Comparison of ENCODE assay signal across 9 cellular contexts in genomic region chr15:73677146-73677607, GRCh38. TPM values are rescaled to one million over a fixed set of nuclear protein-coding genes. Genes with fewer than 3 reads are reported as not detected.
A peak's percentile ranks its signal among the peaks of the same experiment; 100 is the strongest.
DNase-seq lines count a peak whose midpoint lies in the region; ATAC-seq, FAIRE-seq and TF ChIP-seq lines count a peak whose summit lies in the region.
"Had no signal": no experiment of that assay in that cellular context is flagged by ENCODE, and none has a peak within 500 bp of the region (broad histone marks: within the 10 kb centered on the region; RNA-seq: fewer than 3 reads in every experiment).

No MANE protein-coding gene starts in this region.

- peak; percentile 80 for TF ChIP-seq RAD21 in IMR-90 (IDR thresholded peaks at IDR 0.05; ENCODE audit: low read length)

- no peak overlapping the region for H3K56ac ChIP-seq in IMR-90 (ENCODE audit: extremely low read depth, insufficient read depth, low read length)

- in situ Hi-C loops in IMR-90 (cut with MboI; ENCODE audit: low sequenced_read_pairs): no loop called here

- CTCF ChIA-PET in IMR-90 (lab: Yijun Ruan, JAX): interaction anchor here (0.7 to 2.1 kb wide), 8 partner anchors 9 to 109 kb away, joined by 3 to 8 read pairs (median 4); no protein-coding TSS in a partner anchor

- intact Hi-C loops in IMR-90 (cut with micrococcal nuclease) (loop anchor here (2.0 kb wide), 1 partner anchor 24 kb away; no protein-coding TSS in a partner anchor), body of pancreas (cut with DNase I) (no loop called here), kidney (cut with DNase I) (no loop called here)

- H4K8ac ChIP-seq in IMR-90 (ENCODE audit: low read depth in 2 of 2, low read length in 2 of 2): no peak overlapping the region

- H3K4me3 ChIP-seq in IMR-90 (ENCODE audit: insufficient read depth, low read depth, low read length) (no peak overlapping the region), body of pancreas (no peak overlapping the region), kidney (ENCODE audit: low read length in 2 of 2) (no peak overlapping the region)
- H3K4me3 ChIP-seq: SJSA1 had no signal

- H2AFZ ChIP-seq in IMR-90 (replicated peaks; ENCODE audit: low read length, poor library complexity): peak overlapping the region; percentile 78

- H3K9ac ChIP-seq in IMR-90 (ENCODE audit: low read depth, low read length): no peak overlapping the region
- no peak overlapping the region for H3K9ac ChIP-seq in kidney (ENCODE audit: low read length in 2 of 2)

- no TSS peak for BruUV-seq in IMR-90 (replicated peaks; lab: Mats Ljungman, UMichigan)

- H4K20me1 ChIP-seq in IMR-90 (ENCODE audit: insufficient read depth, low read length): no peaks in the 10 kb centered on the region; the same call in 1 of the 2 replicates

- no peak overlapping the region for H2BK5ac ChIP-seq in IMR-90 (ENCODE audit: low read depth, low read length, poor library complexity, severe bottlenecking)

- H3K14ac ChIP-seq in IMR-90 (replicated peaks; ENCODE audit: low read depth, low read length): no peak overlapping the region

- TF ChIP-seq POLR2A in IMR-90 (IDR thresholded peaks at IDR 0.05; ENCODE audit: low read depth, low read length) (no peak), body of pancreas (IDR thresholded peaks at IDR 0.05) (no peak)

- H3K79me1 ChIP-seq in IMR-90 (ENCODE audit: low read depth in 1 of 2, low read length in 2 of 2): no peaks in the 10 kb centered on the region

- H3K9me3 ChIP-seq in IMR-90 (ENCODE audit: control insufficient read depth, insufficient read depth, low read length): peaks cover 1% of the 10 kb centered on the region; the same call in 1 of the 2 replicates
- H3K9me3 ChIP-seq in body of pancreas: no peaks in the 10 kb centered on the region
- no peaks in the 10 kb centered on the region for H3K9me3 ChIP-seq in kidney (ENCODE audit: control insufficient read depth in 1 of 2, low read length in 2 of 2)
- H3K9me3 ChIP-seq: SJSA1 had no signal

- FAIRE-seq in kidney (lab: Jason Lieb, UNC): no peak

- no peak overlapping the region for H3K27ac ChIP-seq in IMR-90 (ENCODE audit: insufficient read depth, low read length)
- H3K27ac ChIP-seq in body of pancreas: no peak overlapping the region
- H3K27ac ChIP-seq in kidney (ENCODE audit: low read depth in 2 of 2, low read length in 2 of 2): no peak overlapping the region
- H3K27ac ChIP-seq: SJSA1 had no signal

- peak overlapping the region; percentile 57 for H2AK9ac ChIP-seq in IMR-90 (replicated peaks; ENCODE audit: low read depth, low read length, poor library complexity)

- no peak overlapping the region for H4K5ac ChIP-seq in IMR-90 (ENCODE audit: low read depth, low read length)

- POLR2A ChIA-PET in IMR-90 (lab: Charles Lee; ENCODE audit: unreplicated experiment): no interaction called here

- 33% methylated on average over 1 of the region's 5 CpGs; no CpG with 5 or more reads in 1 of the 2 experiments for WGBS in IMR-90 (ENCODE audit: extremely low coverage in 2 of 2, insufficient read length in 1 of 2), 2 experiments
- 23 to 43% methylated on average over 4 to 5 of the region's 5 CpGs for WGBS in body of pancreas, 2 donors

- peaks cover 35% of the 10 kb centered on the region for H3K27me3 ChIP-seq in IMR-90 (ENCODE audit: control insufficient read depth, insufficient read depth, low read length)
- H3K27me3 ChIP-seq in body of pancreas: no peaks in the 10 kb centered on the region

- no peak overlapping the region for H3K18ac ChIP-seq in IMR-90 (ENCODE audit: low read depth, low read length)

- H2BK15ac ChIP-seq in IMR-90 (ENCODE audit: low read depth, low read length): no peak overlapping the region

- no peak overlapping the region for H3K23ac ChIP-seq in IMR-90 (ENCODE audit: low read depth, low read length)

- dilution Hi-C loops in IMR-90 (cut with HindIII; ENCODE audit: low sequenced_read_pairs, unreplicated experiment): no loop called here

- no peak overlapping the region for H2BK20ac ChIP-seq in IMR-90 (ENCODE audit: low read depth, low read length)

- H3K4me1 ChIP-seq in IMR-90 (ENCODE audit: control insufficient read depth, insufficient read depth, low read length): no peaks in the 10 kb centered on the region
- no peaks in the 10 kb centered on the region for H3K4me1 ChIP-seq in body of pancreas
- H3K4me1 ChIP-seq in kidney (ENCODE audit: control insufficient read depth in 1 of 2, insufficient read depth in 1 of 2, low read depth in 1 of 2, low read length in 2 of 2): no peaks in the 10 kb centered on the region

- H2BK120ac ChIP-seq in IMR-90 (ENCODE audit: low read depth, low read length): no peak overlapping the region

- ATAC-seq in IMR-90 (ENCODE audit: low read depth) (peak; percentile 94), SK-N-SH treated with all-trans-retinoic acid at 6 μM for 48 hours (peak; percentile 97), body of pancreas (peak; percentile 93), GM19395 (IDR thresholded peaks at IDR 0.05; ENCODE audit: unreplicated experiment) (no peak), GM19467 (IDR thresholded peaks at IDR 0.05; ENCODE audit: unreplicated experiment) (no peak)

- peak; percentile 75 for TF ChIP-seq CTCF in IMR-90 (conservative IDR thresholded peaks at IDR 0.05; ENCODE audit: low read depth, low read length)
- peak; percentile 70 to 96 (median 92) for TF ChIP-seq CTCF in body of pancreas (IDR thresholded peaks at IDR 0.05)
- TF ChIP-seq CTCF in kidney (IDR thresholded peaks at IDR 0.05; ENCODE audit: borderline replicate concordance, extremely low read depth, insufficient read depth): peak; percentile 94

- H3K4me2 ChIP-seq in IMR-90 (ENCODE audit: low read depth, low read length): no peak overlapping the region

- peaks cover under 1% of the 10 kb centered on the region; the same call in 1 of the 2 replicates for H3K9me1 ChIP-seq in IMR-90 (ENCODE audit: insufficient read depth, low read length)

- no peak overlapping the region for H4K91ac ChIP-seq in IMR-90 (ENCODE audit: insufficient read depth, low read depth, low read length)

- DNase-seq in DMS114 treated with DMSO at 0.1 percent for 48 hours (lab: John Stamatoyannopoulos, UW; ENCODE audit: unreplicated experiment) (peak; percentile 51), IMR-90 (peak; percentile 70), body of pancreas (peak; percentile 77 to 85 (median 82)), kidney (no peak)
- DNase-seq in stimulated activated CD4-positive, alpha-beta T cell treated with anti-CD3 and anti-CD28 coated beads, TNF-alpha, amount 100 ng/mL, for 1 hour (ENCODE audit: low read depth in 3 of 3, low spot score in 1 of 3): peak in 2 of 3 donors; percentile 17 to 20

- H3K36me3 ChIP-seq in IMR-90 (ENCODE audit: control insufficient read depth, insufficient read depth, low read length) (no peaks in the 10 kb centered on the region), body of pancreas (replicated peaks in 1 of 2; ENCODE audit: insufficient read depth in 1 of 2, low read depth in 2 of 2) (no peaks in the 10 kb centered on the region), kidney (ENCODE audit: control insufficient read depth in 1 of 2, insufficient read depth in 2 of 2, low read length in 2 of 2) (no peaks in the 10 kb centered on the region)
- H3K36me3 ChIP-seq: SJSA1 had no signal

- H3K4ac ChIP-seq in IMR-90 (ENCODE audit: low read depth, low read length): no peak overlapping the region

- H2AK5ac ChIP-seq in IMR-90 (ENCODE audit: low read depth, low read length): no peak overlapping the region

TF ChIP-seq in IMR-90, 13 proteins besides CTCF, POLR2A, EP300 and RAD21:
- TF ChIP-seq CHD1 (IDR thresholded peaks at IDR 0.05; ENCODE audit: low read depth, low read length) (no peak), SMC3 (IDR thresholded peaks at IDR 0.05; ENCODE audit: low read depth, low read length) (peak; percentile 93)

TF ChIP-seq in SK-N-SH treated with all-trans-retinoic acid at 6 μM for 48 hours, 23 proteins besides CTCF, POLR2A, EP300 and RAD21:
- no peak for TF ChIP-seq TSHZ2 (CRISPR knock-in tag; IDR thresholded peaks at IDR 0.05)
- TF ChIP-seq PPARA (CRISPR knock-in tag; IDR thresholded peaks at IDR 0.05; ENCODE audit: borderline replicate concordance): no peak
- no peak for TF ChIP-seq ISL1 (CRISPR knock-in tag; IDR thresholded peaks at IDR 0.05)
- no peak for TF ChIP-seq TCF4 (CRISPR knock-in tag; IDR thresholded peaks at IDR 0.05; ENCODE audit: borderline replicate concordance)

RNA-seq across cellular contexts. Expression of gene CD276, which starts 7.0 kb away (rescaled TPM):
- total RNA-seq in IMR-90 (2012; rRNA removed) (30.8 and 37.5 TPM in 2 replicates), body of pancreas (10 to 100 TPM; 24.6 to 59.7 TPM), kidney (31.5 TPM)
- polyA plus RNA-seq in IMR-90 (2012; rRNA removed) (149 and 150 TPM in 2 replicates), kidney (ENCODE audit: insufficient read depth, low read depth, low replicate concordance) (25.0 TPM)
- 58.7 and 100 TPM in 2 replicates for polyA plus RNA-seq in IMR-90 (2012; cell fraction: cytosol; rRNA removed)
- 95.5 and 121 TPM in 2 replicates for polyA plus RNA-seq in IMR-90 (2012; cell fraction: nucleus; rRNA removed; ENCODE audit: low replicate concordance)

RNA-seq across cellular contexts. Expression of gene NPTN, which starts 44.0 kb away (rescaled TPM):
- total RNA-seq in IMR-90 (2012; rRNA removed) (150 and 171 TPM in 2 replicates), body of pancreas (10 to 100 TPM; 34.2 to 39.9 TPM), kidney (130 TPM)
- polyA plus RNA-seq in IMR-90 (2012; rRNA removed) (268 and 329 TPM in 2 replicates), kidney (ENCODE audit: insufficient read depth, low read depth, low replicate concordance) (100 TPM)
- 181 and 182 TPM in 2 replicates for polyA plus RNA-seq in IMR-90 (2012; cell fraction: cytosol; rRNA removed)
- polyA plus RNA-seq in IMR-90 (2012; cell fraction: nucleus; rRNA removed; ENCODE audit: low replicate concordance): 77.6 and 177 TPM in 2 replicates

Comparison
In these comparisons a context has a peak if more than half of its experiments do, and no peak if none do; other contexts are left out.
1. ATAC-seq: peak in IMR-90 (single experiment), SK-N-SH treated with all-trans-retinoic acid at 6 μM for 48 hours (single experiment) and body of pancreas (single experiment); none in GM19395 (single experiment) and GM19467 (single experiment).
2. Peak in every context shown above with its lines, with median percentiles within 50 percentile points of each other: CTCF ChIP-seq.